In the genomic region with DNA sequence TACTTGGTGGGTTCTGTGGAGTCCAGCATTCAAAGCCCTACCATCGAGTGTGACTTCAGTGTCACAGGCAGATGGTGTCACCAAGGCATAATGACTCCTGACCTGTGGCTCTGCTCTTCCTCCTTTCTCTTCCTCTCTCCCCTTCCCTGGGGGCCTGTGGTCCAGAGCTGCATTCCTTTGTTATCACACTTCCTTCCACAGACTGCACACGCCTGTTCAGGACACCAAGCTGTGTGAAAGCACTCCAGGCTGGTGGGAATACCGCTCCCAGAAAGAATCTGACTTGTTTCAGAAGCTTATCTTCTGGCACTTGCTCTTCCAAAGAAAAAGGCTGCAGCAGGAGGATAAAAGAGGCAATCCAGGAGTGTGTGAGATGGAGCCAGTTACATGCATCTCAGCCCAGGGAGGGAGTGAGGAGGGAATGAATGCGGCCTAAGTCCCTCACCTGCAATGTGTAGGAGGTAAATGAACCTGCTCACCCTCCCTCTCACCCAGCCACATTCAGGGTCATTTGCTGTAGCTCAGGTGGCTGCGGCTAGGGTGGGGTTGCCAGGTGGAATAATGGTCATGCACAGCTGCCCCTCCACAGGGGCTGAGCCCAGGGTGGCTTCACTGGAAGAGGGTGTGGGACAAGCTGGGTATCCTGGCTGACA, we compare ENCODE assay signal across 16 cellular contexts.
DNase-seq lines count a peak whose midpoint lies in the region; ATAC-seq and TF ChIP-seq lines count a peak whose summit lies in the region.
"Had no signal": no experiment of that assay in that cellular context is flagged by ENCODE, and none has a peak within 500 bp of the region (broad histone marks: within the 10 kb centered on the region; RNA-seq: fewer than 3 reads in every experiment).

No MANE protein-coding gene starts in this region.

- no peaks in the 10 kb centered on the region for H3K27me3 Mint-ChIP-seq in brain
- no peaks in the 10 kb centered on the region for H3K27me3 Mint-ChIP-seq in activated naive CD8-positive, alpha-beta T cell treated with anti-CD3 and anti-CD28 coated beads, Interleukin-2, amount 50 U/mL, for 24 hours
- H3K27me3 Mint-ChIP-seq: stimulated activated naive CD8-positive, alpha-beta T cell treated with anti-CD3 and anti-CD28 coated beads, Interleukin-15, Interleukin-2, amounts not matched to agents 100 ng/mL and 50 ng/mL, for 24 hours had no signal

- intact Hi-C loops in left ventricle myocardium inferior (cut with micrococcal nuclease) = no loop called here
- intact Hi-C loops in sciatic nerve (cut with DNase I) = no loop called here

- peak overlapping the region; percentile 94 for H3K27ac ChIP-seq in left ventricle myocardium inferior (replicated peaks)

- peaks cover 53% of the 10 kb centered on the region for H3K4me1 Mint-ChIP-seq in brain
- no peaks in the 10 kb centered on the region for H3K4me1 Mint-ChIP-seq in activated naive CD8-positive, alpha-beta T cell treated with anti-CD3 and anti-CD28 coated beads, Interleukin-2, amount 50 U/mL, for 24 hours
- H3K4me1 Mint-ChIP-seq: T-cell had no signal

- no peaks in the 10 kb centered on the region for H3K36me3 Mint-ChIP-seq in brain
- H3K36me3 Mint-ChIP-seq in activated naive CD8-positive, alpha-beta T cell treated with anti-CD3 and anti-CD28 coated beads, Interleukin-2, amount 50 U/mL, for 24 hours (ENCODE audit: low read depth) = no peaks in the 10 kb centered on the region
- H3K36me3 Mint-ChIP-seq: T-cell had no signal

- H3K27me3 ChIP-seq in left ventricle myocardium inferior (ENCODE audit: low read depth) = no peaks in the 10 kb centered on the region

- no peaks in the 10 kb centered on the region for H3K9me3 Mint-ChIP-seq in brain
- H3K9me3 Mint-ChIP-seq in activated naive CD8-positive, alpha-beta T cell treated with anti-CD3 and anti-CD28 coated beads, Interleukin-2, amount 50 U/mL, for 24 hours = no peaks in the 10 kb centered on the region
- H3K9me3 Mint-ChIP-seq: activated naive CD4-positive, alpha-beta T cell treated with anti-CD3 and anti-CD28 coated beads for 36 hours; stimulated activated naive CD8-positive, alpha-beta T cell treated with anti-CD3 and anti-CD28 coated beads, Interleukin-15, Interleukin-2, amounts not matched to agents 100 ng/mL and 50 ng/mL, for 24 hours; T-cell had no signal

- H3K9me3 ChIP-seq in left ventricle myocardium inferior (replicated peaks) = no peaks in the 10 kb centered on the region

- peaks cover 56% of the 10 kb centered on the region for H3K4me1 ChIP-seq in left ventricle myocardium inferior

- H3K4me3 ChIP-seq in left ventricle myocardium inferior = no peak overlapping the region

- peak; percentile 75 for ATAC-seq in sciatic nerve
- no peak for ATAC-seq in activated naive CD8-positive, alpha-beta T cell treated with anti-CD3 and anti-CD28 coated beads, Interleukin-2, amount 50 U/mL, for 24 hours
- ATAC-seq: T-cell had no signal

- H3K4me3 Mint-ChIP-seq in brain = peak overlapping the region in 1 of 5 experiments; percentile 38
- no peak overlapping the region for H3K4me3 Mint-ChIP-seq in activated naive CD8-positive, alpha-beta T cell treated with anti-CD3 and anti-CD28 coated beads, Interleukin-2, amount 50 U/mL, for 24 hours
- H3K4me3 Mint-ChIP-seq: activated naive CD4-positive, alpha-beta T cell treated with anti-CD3 and anti-CD28 coated beads for 36 hours; stimulated activated naive CD8-positive, alpha-beta T cell treated with anti-CD3 and anti-CD28 coated beads, Interleukin-15, Interleukin-2, amounts not matched to agents 100 ng/mL and 50 ng/mL, for 24 hours; T-cell had no signal

- peak overlapping the region in 3 of 5 experiments; percentile 1 to 85 (median 14) for H3K27ac Mint-ChIP-seq in brain
- H3K27ac Mint-ChIP-seq in activated naive CD8-positive, alpha-beta T cell treated with anti-CD3 and anti-CD28 coated beads, Interleukin-2, amount 50 U/mL, for 24 hours = no peak overlapping the region
- H3K27ac Mint-ChIP-seq: activated naive CD4-positive, alpha-beta T cell treated with anti-CD3 and anti-CD28 coated beads for 36 hours; stimulated activated naive CD8-positive, alpha-beta T cell treated with anti-CD3 and anti-CD28 coated beads, Interleukin-15, Interleukin-2, amounts not matched to agents 100 ng/mL and 50 ng/mL, for 24 hours; T-cell had no signal

- H3K36me3 ChIP-seq in left ventricle myocardium inferior = no peaks in the 10 kb centered on the region

- peak; percentile 54 for DNase-seq in LHCN-M2 (ENCODE audit: low read depth)
- peak; percentile 53 for DNase-seq in left ventricle myocardium inferior
- DNase-seq in sciatic nerve (ENCODE audit: low spot score) = no peak
- DNase-seq in activated naive CD8-positive, alpha-beta T cell treated with anti-CD3 and anti-CD28 coated beads, Interleukin-2, amount 50 U/mL, for 24 hours = no peak
- no peak for DNase-seq in SK-N-DZ (ENCODE audit: low spot score)
- DNase-seq in pons (ENCODE audit: low spot score) = no peak
- no peak for DNase-seq in germinal center (ENCODE audit: low spot score)
- DNase-seq: activated CD4-positive, alpha-beta T cell treated with anti-CD3 and anti-CD28 coated beads, Interleukin-2, amount 50 U/mL, for 4 hours; activated naive CD4-positive, alpha-beta T cell treated with anti-CD3 and anti-CD28 coated beads for 36 hours; DND-41; NCI-H1436 treated with DMSO at 0.1 percent for 48 hours; NCI-H774; stimulated activated CD4-positive, alpha-beta T cell treated with anti-CD3 and anti-CD28 coated beads, Interleukin-2, amount 100 ng/mL, for 48 hours; T-cell had no signal

- TF ChIP-seq CTCF in brain (conservative IDR thresholded peaks at IDR 0.05) (no peak), left ventricle myocardium inferior (IDR thresholded peaks at IDR 0.05; ENCODE audit: borderline replicate concordance) (no peak)

Comparison
In these comparisons a context has a peak if more than half of its experiments do, and no peak if none do; other contexts are left out.
1. DNase-seq: peak in LHCN-M2 (single experiment) and left ventricle myocardium inferior (single experiment); none in sciatic nerve (single experiment), activated naive CD8-positive, alpha-beta T cell treated with anti-CD3 and anti-CD28 coated beads, Interleukin-2, amount 50 U/mL, for 24 hours (single experiment), SK-N-DZ (single experiment), pons (single experiment) and germinal center (single experiment).